In genomic region chr10:19750972-19751371, GRCh38 we compare ENCODE assay signal across 22 cellular contexts.
DNase-seq lines count a peak whose midpoint lies in the region; ATAC-seq, FAIRE-seq and TF ChIP-seq lines count a peak whose summit lies in the region.
"Had no signal": no experiment of that assay in that cellular context is flagged by ENCODE, and none has a peak within 500 bp of the region (broad histone marks: within the 10 kb centered on the region; RNA-seq: fewer than 3 reads in every experiment).

No MANE protein-coding gene starts in this region.

- no peak overlapping the region for H4K8ac ChIP-seq in IMR-90 (ENCODE audit: low read depth in 2 of 2, low read length in 2 of 2)
- no peak overlapping the region for H4K8ac ChIP-seq in mesenchymal stem cell (ENCODE audit: low read length)

- H3K14ac ChIP-seq in IMR-90 (replicated peaks; ENCODE audit: low read depth, low read length) (no peak overlapping the region), mesenchymal stem cell (ENCODE audit: low read length in 2 of 2) (no peak overlapping the region)

- H2AFZ ChIP-seq in IMR-90 (replicated peaks; ENCODE audit: low read length, poor library complexity), result no peak overlapping the region
- no peak overlapping the region for H2AFZ ChIP-seq in mesenchymal stem cell (ENCODE audit: low read depth, low read length)

- in situ Hi-C loops in IMR-90 (cut with MboI; ENCODE audit: low sequenced_read_pairs), result no loop called here

- H3K9me3 ChIP-seq in IMR-90 (ENCODE audit: control insufficient read depth, insufficient read depth, low read length) (no peaks in the 10 kb centered on the region), mesenchymal stem cell (ENCODE audit: control insufficient read depth, low read length) (no peaks in the 10 kb centered on the region), right cardiac atrium (ENCODE audit: control insufficient read depth, low read length) (no peaks in the 10 kb centered on the region)
- H3K9me3 ChIP-seq: BE2C, BLaER1 had no signal

- H2AK9ac ChIP-seq in IMR-90 (replicated peaks; ENCODE audit: low read depth, low read length, poor library complexity), result no peak overlapping the region

- dilution Hi-C loops in IMR-90 (cut with HindIII; ENCODE audit: low sequenced_read_pairs, unreplicated experiment), result no loop called here

- no peak overlapping the region for H2BK12ac ChIP-seq in mesenchymal stem cell (ENCODE audit: low read length in 2 of 2)

- H3K4me1 ChIP-seq in IMR-90 (ENCODE audit: control insufficient read depth, insufficient read depth, low read length), result no peaks in the 10 kb centered on the region; the same call in 1 of the 2 replicates
- H3K4me1 ChIP-seq in mesenchymal stem cell (ENCODE audit: control insufficient read depth, insufficient read depth, low read depth, low read length), result no peaks in the 10 kb centered on the region
- no peaks in the 10 kb centered on the region for H3K4me1 ChIP-seq in right cardiac atrium (ENCODE audit: control insufficient read depth, insufficient read depth, low read length)
- H3K4me1 ChIP-seq: BE2C, BLaER1 had no signal

- H3K23ac ChIP-seq in IMR-90 (ENCODE audit: low read depth, low read length), result no peak overlapping the region
- H3K23ac ChIP-seq in mesenchymal stem cell (ENCODE audit: low read length in 2 of 2), result no peak overlapping the region

- H3K9me3 Mint-ChIP-seq in T-cell, result peaks cover 2 to 12% (median 5%) of the 10 kb centered on the region in 3 donors
- H3K9me3 Mint-ChIP-seq: CD14-positive monocyte had no signal

- no peak overlapping the region for H4K91ac ChIP-seq in IMR-90 (ENCODE audit: insufficient read depth, low read depth, low read length)
- H4K91ac ChIP-seq in mesenchymal stem cell (ENCODE audit: low read length), result no peak overlapping the region

- no peak overlapping the region for H2BK120ac ChIP-seq in IMR-90 (ENCODE audit: low read depth, low read length)
- no peak overlapping the region for H2BK120ac ChIP-seq in mesenchymal stem cell (ENCODE audit: low read depth, low read length)

- H2BK15ac ChIP-seq in IMR-90 (ENCODE audit: low read depth, low read length) (no peak overlapping the region), mesenchymal stem cell (ENCODE audit: low read depth, poor library complexity, severe bottlenecking) (no peak overlapping the region)

- DNase-seq in IMR-90, result no peak
- DNase-seq in RCC 7860 (ENCODE audit: low spot score), result no peak
- DNase-seq in frontal cortex (ENCODE audit: low spot score in 2 of 2), result no peak
- no peak for DNase-seq in mesenchymal stem cell
- no peak for DNase-seq in activated gamma-delta T cell treated with Interleukin-2 at 50 U/mL for 16 hours
- no peak for DNase-seq in right cardiac atrium
- DNase-seq in T-cell, result no peak
- DNase-seq: 8988T; ACHN; BE2C; C1 segment of cervical spinal cord; CD4-positive, alpha-beta memory T cell; CD4-positive, CD25-positive, alpha-beta regulatory T cell; CD8-positive, alpha-beta memory T cell; COR-L47; DMS79 treated with DMSO at 0.1 percent for 48 hours; GF-D8 had no signal

- no peak overlapping the region for H3K4ac ChIP-seq in IMR-90 (ENCODE audit: low read depth, low read length)
- H3K4ac ChIP-seq in mesenchymal stem cell (ENCODE audit: low read depth in 1 of 2, low read length in 2 of 2), result no peak overlapping the region

- intact Hi-C loops in IMR-90 (cut with micrococcal nuclease) (no loop called here), right cardiac atrium (cut with DNase I) (no loop called here)

- no peak for ATAC-seq in IMR-90 (ENCODE audit: low read depth)
- ATAC-seq in right cardiac atrium, result no peak
- ATAC-seq in T-cell (replicated peaks in 1 of 4), result no peak

- no peak for TF ChIP-seq CTCF in IMR-90 (conservative IDR thresholded peaks at IDR 0.05; ENCODE audit: low read depth, low read length)

- H3K79me1 ChIP-seq in IMR-90 (ENCODE audit: low read depth in 1 of 2, low read length in 2 of 2) (no peaks in the 10 kb centered on the region), mesenchymal stem cell (replicated peaks; ENCODE audit: low read length, poor library complexity, severe bottlenecking) (no peaks in the 10 kb centered on the region)

- H3K56ac ChIP-seq in IMR-90 (ENCODE audit: extremely low read depth, insufficient read depth, low read length), result no peak overlapping the region

- H3K4me3 ChIP-seq in IMR-90 (ENCODE audit: insufficient read depth, low read depth, low read length) (no peak overlapping the region), mesenchymal stem cell (ENCODE audit: insufficient read depth in 1 of 2, low read depth in 1 of 2, low read length in 2 of 2) (no peak overlapping the region), right cardiac atrium (ENCODE audit: low read length) (no peak overlapping the region)
- H3K4me3 ChIP-seq: BLaER1 had no signal

- H3K9ac ChIP-seq in IMR-90 (ENCODE audit: low read depth, low read length) (no peak overlapping the region), mesenchymal stem cell (ENCODE audit: low read length) (no peak overlapping the region)
- H3K9ac ChIP-seq: BLaER1 had no signal

- H2BK5ac ChIP-seq in IMR-90 (ENCODE audit: low read depth, low read length, poor library complexity, severe bottlenecking), result no peak overlapping the region
- H2BK5ac ChIP-seq in mesenchymal stem cell (ENCODE audit: low read depth, low read length, poor library complexity, severe bottlenecking), result peak overlapping the region; percentile 19

- BruUV-seq in IMR-90 (replicated peaks; lab: Mats Ljungman, UMichigan), result no TSS peak

- TF ChIP-seq RAD21 in IMR-90 (IDR thresholded peaks at IDR 0.05; ENCODE audit: low read length), result no peak

- H3K27me3 Mint-ChIP-seq in T-cell, result no peaks in the 10 kb centered on the region
- H3K27me3 Mint-ChIP-seq: CD4-positive, alpha-beta memory T cell; CD4-positive, CD25-positive, alpha-beta regulatory T cell had no signal

- no peaks in the 10 kb centered on the region for H4K20me1 ChIP-seq in IMR-90 (ENCODE audit: insufficient read depth, low read length)
- H4K20me1 ChIP-seq: BLaER1 had no signal

- no peak overlapping the region for H4K5ac ChIP-seq in IMR-90 (ENCODE audit: low read depth, low read length)

- no peak overlapping the region for H3K4me3 Mint-ChIP-seq in T-cell
- H3K4me3 Mint-ChIP-seq: CD14-positive monocyte; CD4-positive, alpha-beta memory T cell; CD4-positive, CD25-positive, alpha-beta regulatory T cell; CD8-positive, alpha-beta memory T cell had no signal

- no CpG with 5 or more reads among the region's 1 CpG for WGBS in IMR-90 (ENCODE audit: extremely low coverage in 2 of 2, insufficient read length in 1 of 2), 2 experiments
- no CpG with 5 or more reads among the region's 1 CpG for WGBS in mesenchymal stem cell
- 78% methylated on average over 1 of the region's 1 CpG for WGBS in right cardiac atrium

- H3K4me1 Mint-ChIP-seq in T-cell, result no peaks in the 10 kb centered on the region
- H3K4me1 Mint-ChIP-seq: CD4-positive, alpha-beta memory T cell; CD4-positive, CD25-positive, alpha-beta regulatory T cell; CD8-positive, alpha-beta memory T cell had no signal

- H2BK20ac ChIP-seq in IMR-90 (ENCODE audit: low read depth, low read length), result no peak overlapping the region

- CTCF ChIA-PET in IMR-90 (lab: Yijun Ruan, JAX) (no interaction called here), T-cell (lab: Charles Lee) (no interaction called here)

- no peaks in the 10 kb centered on the region for H3K9me1 ChIP-seq in IMR-90 (ENCODE audit: insufficient read depth, low read length)

- POLR2A ChIA-PET in IMR-90 (lab: Charles Lee; ENCODE audit: unreplicated experiment), result no interaction called here
- POLR2A ChIA-PET in T-cell (lab: Charles Lee), result no interaction called here

- H3K27ac ChIP-seq in IMR-90 (ENCODE audit: insufficient read depth, low read length) (no peak overlapping the region), mesenchymal stem cell (ENCODE audit: low read length, poor library complexity, severe bottlenecking) (no peak overlapping the region), right cardiac atrium (ENCODE audit: low read length) (no peak overlapping the region)
- H3K27ac ChIP-seq: BLaER1 had no signal

- no peak overlapping the region for H3K27ac Mint-ChIP-seq in T-cell
- H3K27ac Mint-ChIP-seq: CD14-positive monocyte; CD4-positive, alpha-beta memory T cell; CD4-positive, CD25-positive, alpha-beta regulatory T cell; CD8-positive, alpha-beta memory T cell had no signal

- H3K36me3 ChIP-seq in IMR-90 (ENCODE audit: control insufficient read depth, insufficient read depth, low read length), result no peaks in the 10 kb centered on the region
- no peaks in the 10 kb centered on the region for H3K36me3 ChIP-seq in mesenchymal stem cell (ENCODE audit: control insufficient read depth in 1 of 2, insufficient read depth in 2 of 2, low read depth in 1 of 2, low read length in 2 of 2)
- H3K36me3 ChIP-seq: BE2C, BLaER1 had no signal

- no peaks in the 10 kb centered on the region for H3K27me3 ChIP-seq in IMR-90 (ENCODE audit: control insufficient read depth, insufficient read depth, low read length)
- H3K27me3 ChIP-seq in mesenchymal stem cell (ENCODE audit: control insufficient read depth in 1 of 2, insufficient read depth in 1 of 2, low read length in 2 of 2), result no peaks in the 10 kb centered on the region
- no peaks in the 10 kb centered on the region for H3K27me3 ChIP-seq in right cardiac atrium (ENCODE audit: control insufficient read depth, insufficient read depth)
- H3K27me3 ChIP-seq: BE2C, BLaER1 had no signal

- TF ChIP-seq POLR2A in IMR-90 (IDR thresholded peaks at IDR 0.05; ENCODE audit: low read depth, low read length), result no peak

- no peaks in the 10 kb centered on the region for H3K36me3 Mint-ChIP-seq in T-cell
- H3K36me3 Mint-ChIP-seq: CD14-positive monocyte; CD4-positive, alpha-beta memory T cell; CD4-positive, CD25-positive, alpha-beta regulatory T cell; CD8-positive, alpha-beta memory T cell had no signal

- no peak overlapping the region for H2AK5ac ChIP-seq in IMR-90 (ENCODE audit: low read depth, low read length)
- no peak overlapping the region for H2AK5ac ChIP-seq in mesenchymal stem cell (ENCODE audit: low read length, severe bottlenecking)

- H3K18ac ChIP-seq in IMR-90 (ENCODE audit: low read depth, low read length) (no peak overlapping the region), mesenchymal stem cell (ENCODE audit: low read depth in 1 of 2, low read length in 2 of 2) (no peak overlapping the region)

- FAIRE-seq in RCC 7860 (lab: Jason Lieb, UNC) (peak; percentile 32), frontal cortex (lab: Jason Lieb, UNC) (peak; percentile 66)
- FAIRE-seq: A204.1, G401.6, GM12891 had no signal

- H3K4me2 ChIP-seq in IMR-90 (ENCODE audit: low read depth, low read length), result no peak overlapping the region
- no peak overlapping the region for H3K4me2 ChIP-seq in mesenchymal stem cell (ENCODE audit: low read length, poor library complexity, severe bottlenecking)
- H3K4me2 ChIP-seq: BLaER1 had no signal

TF ChIP-seq in IMR-90, 13 proteins besides CTCF, POLR2A, EP300 and RAD21 (continues in another document):
- TF ChIP-seq CHD1 (IDR thresholded peaks at IDR 0.05; ENCODE audit: low read depth, low read length) (no peak), MAZ (IDR thresholded peaks at IDR 0.05; ENCODE audit: borderline replicate concordance, low read depth, low read length) (no peak)
